14 cellular contexts compared by ENCODE assay signal in the genomic region with DNA sequence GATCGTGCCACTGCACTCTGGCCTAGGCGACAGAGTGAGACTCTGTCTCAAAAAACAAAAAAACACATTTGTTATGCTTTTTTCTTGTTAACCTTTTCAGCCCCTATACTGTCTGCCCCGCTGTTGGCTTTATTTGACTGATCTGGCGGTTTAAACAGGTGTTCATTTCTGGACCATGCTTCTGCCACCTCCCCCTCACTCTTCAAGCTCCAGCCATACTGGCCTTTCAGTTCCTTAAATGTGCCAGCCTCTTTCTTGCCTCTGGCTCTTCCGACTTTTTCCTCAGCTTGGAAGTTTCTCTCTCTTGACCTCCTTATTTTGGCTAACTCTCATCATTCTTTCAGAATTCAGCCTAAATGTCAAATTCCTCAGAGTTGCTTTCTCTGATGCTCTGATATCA. TPM values are rescaled to one million over a fixed set of nuclear protein-coding genes. Genes with fewer than 3 reads are reported as not detected.
DNase-seq lines count a peak whose midpoint lies in the region; ATAC-seq and TF ChIP-seq lines count a peak whose summit lies in the region.
"Had no signal": no experiment of that assay in that cellular context is flagged by ENCODE, and none has a peak within 500 bp of the region (broad histone marks: within the 10 kb centered on the region; RNA-seq: fewer than 3 reads in every experiment).

No MANE protein-coding gene starts in this region.

- no peaks in the 10 kb centered on the region for H3K9me3 Mint-ChIP-seq in endothelial cell (ENCODE audit: unreplicated experiment)

- H3K4me3 Mint-ChIP-seq in endothelial cell (ENCODE audit: unreplicated experiment): no peak overlapping the region
- H3K4me3 Mint-ChIP-seq: endodermal cell; stimulated activated naive CD8-positive, alpha-beta T cell treated with anti-CD3 and anti-CD28 coated beads, Interleukin-15, amount 100 ng/mL, for 72 hours had no signal

- peaks cover 9% of the 10 kb centered on the region for H3K4me1 Mint-ChIP-seq in endothelial cell (ENCODE audit: unreplicated experiment)

- peak; percentile 50 for DNase-seq in germinal center (ENCODE audit: low spot score)
- no peak for DNase-seq in endothelial cell (ENCODE audit: low spot score)
- DNase-seq in NCI-H526 treated with DMSO at 0.1 percent for 48 hours (lab: John Stamatoyannopoulos, UW): no peak
- DNase-seq in globus pallidus (ENCODE audit: low spot score): no peak
- DNase-seq in DMS153 (lab: John Stamatoyannopoulos, UW): no peak
- DNase-seq: activated T-cell treated with anti-CD3 and anti-CD28 coated beads for 4 hours; aorta; endodermal cell; stimulated activated CD4-positive, alpha-beta T cell treated with anti-CD3 and anti-CD28 coated beads, Interleukin-2, amount 100 ng/mL, for 48 hours; stimulated activated naive CD8-positive, alpha-beta T cell treated with anti-CD3 and anti-CD28 coated beads, Interleukin-15, amount 100 ng/mL, for 72 hours had no signal

- H3K36me3 Mint-ChIP-seq in endothelial cell (ENCODE audit: low read depth, unreplicated experiment): no peaks in the 10 kb centered on the region

- no peak overlapping the region for H3K27ac Mint-ChIP-seq in endothelial cell (ENCODE audit: unreplicated experiment)
- H3K27ac Mint-ChIP-seq: endodermal cell; progenitor cell of endocrine pancreas; stimulated activated naive CD8-positive, alpha-beta T cell treated with anti-CD3 and anti-CD28 coated beads, Interleukin-15, amount 100 ng/mL, for 72 hours had no signal

- no peak for TF ChIP-seq CTCF in endothelial cell (IDR thresholded peaks at IDR 0.05; ENCODE audit: unreplicated experiment)

- no peaks in the 10 kb centered on the region for H3K27me3 Mint-ChIP-seq in endothelial cell (ENCODE audit: unreplicated experiment)
- H3K27me3 Mint-ChIP-seq: progenitor cell of endocrine pancreas; stimulated activated naive CD8-positive, alpha-beta T cell treated with anti-CD3 and anti-CD28 coated beads, Interleukin-15, amount 100 ng/mL, for 72 hours had no signal

- ATAC-seq in GM18909 (IDR thresholded peaks at IDR 0.05; ENCODE audit: poor library complexity, unreplicated experiment): peak; percentile 40
- peak; percentile 60 for ATAC-seq in HG02588 (IDR thresholded peaks at IDR 0.05; ENCODE audit: unreplicated experiment)
- peak; percentile 51 for ATAC-seq in HG03439 (IDR thresholded peaks at IDR 0.05; ENCODE audit: unreplicated experiment)
- ATAC-seq: stimulated activated naive CD8-positive, alpha-beta T cell treated with anti-CD3 and anti-CD28 coated beads, Interleukin-15, amount 100 ng/mL, for 72 hours had no signal

RNA-seq across cellular contexts. Expression of a gene that starts 35.2 kb away (rescaled TPM):
- 0.41 TPM for total RNA-seq in endothelial cell (ENCODE audit: unreplicated experiment)
- total RNA-seq: endodermal cell, progenitor cell of endocrine pancreas had no signal

RNA-seq across cellular contexts. Expression of a gene that starts 47.4 kb away (rescaled TPM):
- 72.4 TPM for total RNA-seq in endothelial cell (ENCODE audit: unreplicated experiment)
